In genomic region chr1:17585266-17585987, GRCh38 we compare ENCODE assay signal across 2 cellular contexts.
TF ChIP-seq lines count a peak whose summit lies in the region.

No MANE protein-coding gene starts in this region.

TF ChIP-seq in SK-N-SH, 30 proteins besides CTCF, POLR2A, EP300 and RAD21 (continued from another document):
- TF ChIP-seq RXRA (IDR thresholded peaks at IDR 0.05; ENCODE audit: borderline replicate concordance, low read depth) (no peak), FOXM1 (IDR thresholded peaks at IDR 0.05; ENCODE audit: low read depth) (no peak)
- TF ChIP-seq, protein P1, sequence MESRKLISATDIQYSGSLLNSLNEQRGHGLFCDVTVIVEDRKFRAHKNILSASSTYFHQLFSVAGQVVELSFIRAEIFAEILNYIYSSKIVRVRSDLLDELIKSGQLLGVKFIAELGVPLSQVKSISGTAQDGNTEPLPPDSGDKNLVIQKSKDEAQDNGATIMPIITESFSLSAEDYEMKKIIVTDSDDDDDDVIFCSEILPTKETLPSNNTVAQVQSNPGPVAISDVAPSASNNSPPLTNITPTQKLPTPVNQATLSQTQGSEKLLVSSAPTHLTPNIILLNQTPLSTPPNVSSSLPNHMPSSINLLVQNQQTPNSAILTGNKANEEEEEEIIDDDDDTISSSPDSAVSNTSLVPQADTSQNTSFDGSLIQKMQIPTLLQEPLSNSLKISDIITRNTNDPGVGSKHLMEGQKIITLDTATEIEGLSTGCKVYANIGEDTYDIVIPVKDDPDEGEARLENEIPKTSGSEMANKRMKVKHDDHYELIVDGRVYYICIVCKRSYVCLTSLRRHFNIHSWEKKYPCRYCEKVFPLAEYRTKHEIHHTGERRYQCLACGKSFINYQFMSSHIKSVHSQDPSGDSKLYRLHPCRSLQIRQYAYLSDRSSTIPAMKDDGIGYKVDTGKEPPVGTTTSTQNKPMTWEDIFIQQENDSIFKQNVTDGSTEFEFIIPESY (IDR thresholded peaks at IDR 0.05; ENCODE audit: borderline replicate concordance, low read depth) = no peak

TF ChIP-seq in SK-N-SH treated with all-trans-retinoic acid at 6 μM for 48 hours, 23 proteins besides CTCF, POLR2A, EP300 and RAD21 (continued from another document):
- TF ChIP-seq ARNTL (CRISPR knock-in tag; IDR thresholded peaks at IDR 0.05; ENCODE audit: borderline replicate concordance, low read depth) = no peak
TF ChIP-seq in SK-N-SH treated with all-trans-retinoic acid at 6 μM for 48 hours: peak in this region for 0.
